9 cellular contexts compared by ENCODE assay signal in the genomic region with DNA sequence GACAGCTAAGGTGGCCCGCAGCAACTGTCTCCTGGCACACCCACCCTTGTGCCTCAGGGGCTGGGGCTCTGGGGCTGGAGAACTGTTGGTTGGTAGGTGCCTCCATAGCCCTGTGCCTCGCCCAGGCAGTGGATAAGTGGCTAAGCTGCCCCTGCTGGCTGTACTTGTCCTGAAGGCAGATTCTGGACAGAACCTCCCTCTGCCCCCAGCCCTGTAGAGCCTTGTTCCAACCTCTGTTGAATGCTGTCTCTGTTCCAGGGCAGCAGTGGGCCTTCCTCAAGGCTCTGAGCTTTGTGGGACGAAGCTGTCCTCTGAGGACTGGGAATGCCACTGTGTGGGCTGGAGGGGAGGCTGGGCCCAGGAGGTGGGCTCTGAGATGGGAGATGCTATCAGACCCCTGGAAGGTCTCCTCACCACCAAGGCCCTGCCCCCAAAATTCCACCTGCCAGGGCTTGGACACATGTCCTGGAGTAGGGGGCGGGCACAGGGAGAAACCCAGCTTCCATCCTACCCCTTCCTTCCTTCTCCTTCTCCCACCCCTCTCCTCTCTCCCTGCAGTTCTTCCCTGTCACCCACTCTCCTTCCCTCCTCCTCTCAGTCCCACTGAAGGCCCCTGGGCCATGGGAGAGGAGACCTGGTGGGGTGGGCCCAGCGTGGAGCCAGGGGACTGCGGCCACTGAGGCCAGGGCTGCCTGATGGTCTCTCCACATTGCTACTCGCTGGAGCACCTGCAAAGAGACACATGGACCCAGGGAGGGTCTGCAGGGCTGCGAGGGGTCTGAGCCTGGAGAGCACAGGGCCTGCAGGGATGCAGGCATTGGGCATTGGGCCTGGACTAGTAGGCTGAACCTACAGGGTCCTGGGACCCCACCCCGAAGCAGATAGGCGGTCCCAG. TPM values are rescaled to one million over a fixed set of nuclear protein-coding genes. Genes with fewer than 3 reads are reported as not detected.
A peak's percentile ranks its signal among the peaks of the same experiment; 100 is the strongest.
DNase-seq lines count a peak whose midpoint lies in the region; ATAC-seq and TF ChIP-seq lines count a peak whose summit lies in the region.
"Had no signal": no experiment of that assay in that cellular context is flagged by ENCODE, and none has a peak within 500 bp of the region (broad histone marks: within the 10 kb centered on the region; RNA-seq: fewer than 3 reads in every experiment).

No MANE protein-coding gene starts in this region.

- peaks cover 0 to 5% (median 0%) of the 10 kb centered on the region in 5 donors for H3K36me3 Mint-ChIP-seq in naive thymus-derived CD4-positive, alpha-beta T cell

- ATAC-seq in GM21717 (IDR thresholded peaks at IDR 0.05; ENCODE audit: unreplicated experiment), result peak; percentile 7
- no peak for ATAC-seq in naive thymus-derived CD4-positive, alpha-beta T cell

- peak overlapping the region; percentile 82 to 98 (median 89) for H3K27ac ChIP-seq in BLaER1 treated with 17β-estradiol and CSF1 and Interleukin-3, amounts not matched to agents 10 nM and 100 nM
- H3K27ac ChIP-seq in ascending aorta, result peak overlapping the region; percentile 62 to 64
- H3K27ac ChIP-seq in naive thymus-derived CD4-positive, alpha-beta T cell (ENCODE audit: low read depth, low read length), result peak overlapping the region; percentile 11

- POLR2A ChIA-PET in naive thymus-derived CD4-positive, alpha-beta T cell (lab: Charles Lee), result interaction anchor here (1.0 to 1.5 kb wide), 3 partner anchors 8 to 243 kb away, joined by 3 to 6 read pairs (median 4); no protein-coding TSS in a partner anchor

- peak overlapping the region; percentile 94 to 100 (median 99) for H3K4me2 ChIP-seq in BLaER1 treated with 17β-estradiol and CSF1 and Interleukin-3, amounts not matched to agents 10 nM and 100 nM

- peak overlapping the region; percentile 69 to 97 (median 79) for H3K9ac ChIP-seq in BLaER1 treated with 17β-estradiol and CSF1 and Interleukin-3, amounts not matched to agents 10 nM and 100 nM

- peak overlapping the region in 3 of 9 donors; percentile 63 to 96 (median 76) for H3K27ac Mint-ChIP-seq in naive thymus-derived CD4-positive, alpha-beta T cell

- H3K9me3 ChIP-seq in BLaER1 treated with 17β-estradiol and CSF1 and Interleukin-3, amounts not matched to agents 10 nM and 100 nM (replicated peaks in 1 of 11), result no peaks in the 10 kb centered on the region
- H3K9me3 ChIP-seq in ascending aorta, result no peaks in the 10 kb centered on the region
- H3K9me3 ChIP-seq in naive thymus-derived CD4-positive, alpha-beta T cell (ENCODE audit: control insufficient read depth in 2 of 3, low read length in 3 of 3), result no peaks in the 10 kb centered on the region

- DNase-seq in ascending aorta (ENCODE audit: low spot score in 2 of 2), result no peak
- no peak for DNase-seq in naive thymus-derived CD4-positive, alpha-beta T cell
- no peak for DNase-seq in T-helper 9 cell
- DNase-seq in activated gamma-delta T cell treated with Interleukin-2 at 50 U/mL for 16 hours, result no peak
- no peak for DNase-seq in hepatic stellate cell (ENCODE audit: low spot score)
- no peak for DNase-seq in NCI-H526 treated with DMSO at 0.1 percent for 48 hours (lab: John Stamatoyannopoulos, UW)

- H3K27me3 ChIP-seq in BLaER1 treated with 17β-estradiol and CSF1 and Interleukin-3, amounts not matched to agents 10 nM and 100 nM, result peaks cover 0 to 16% (median 6%) of the 10 kb centered on the region in 11 experiments; a peak in 8 of 22 replicates
- peaks cover 22% of the 10 kb centered on the region for H3K27me3 ChIP-seq in ascending aorta
- peaks cover 0 to 3% of the 10 kb centered on the region in 2 donors for H3K27me3 ChIP-seq in naive thymus-derived CD4-positive, alpha-beta T cell (ENCODE audit: control insufficient read depth in 2 of 2, insufficient read depth in 2 of 2, low read length in 2 of 2)

- H3K4me1 Mint-ChIP-seq in naive thymus-derived CD4-positive, alpha-beta T cell, result peaks cover 21 to 58% (median 45%) of the 10 kb centered on the region in 7 donors

- peaks cover 0 to 11% (median 0%) of the 10 kb centered on the region in 11 donors for H3K9me3 Mint-ChIP-seq in naive thymus-derived CD4-positive, alpha-beta T cell

- peaks cover 0 to 7% (median 0%) of the 10 kb centered on the region in 11 experiments; a peak in 2 of 22 replicates for H4K20me1 ChIP-seq in BLaER1 treated with 17β-estradiol and CSF1 and Interleukin-3, amounts not matched to agents 10 nM and 100 nM

- peak overlapping the region; percentile 16 to 64 (median 51); a peak in 18 of 20 replicates for H3K4me3 ChIP-seq in BLaER1 treated with 17β-estradiol and CSF1 and Interleukin-3, amounts not matched to agents 10 nM and 100 nM
- peak overlapping the region in 1 of 2 donors; percentile 40 for H3K4me3 ChIP-seq in ascending aorta
- peak overlapping the region; percentile 61 for H3K4me3 ChIP-seq in naive thymus-derived CD4-positive, alpha-beta T cell (ENCODE audit: low read length)

- H3K27me3 Mint-ChIP-seq in naive thymus-derived CD4-positive, alpha-beta T cell, result peaks cover 7 to 41% (median 19%) of the 10 kb centered on the region in 5 donors

- no peaks in the 10 kb centered on the region for H3K36me3 ChIP-seq in BLaER1 treated with 17β-estradiol and CSF1 and Interleukin-3, amounts not matched to agents 10 nM and 100 nM
- H3K36me3 ChIP-seq in ascending aorta, result no peaks in the 10 kb centered on the region
- H3K36me3 ChIP-seq in naive thymus-derived CD4-positive, alpha-beta T cell (ENCODE audit: control insufficient read depth in 2 of 3, insufficient read depth in 3 of 3, low read length in 3 of 3), result no peaks in the 10 kb centered on the region

- intact Hi-C loops in ascending aorta (cut with DNase I), result no loop called here
- intact Hi-C loops in naive thymus-derived CD4-positive, alpha-beta T cell (cut with micrococcal nuclease), result loop anchor here in 1 of 2 donors (5.0 kb wide), 2 partner anchors 128 to 173 kb away; a partner anchor contains a TSS

- peaks cover 94 to 100% (median 99%) of the 10 kb centered on the region in 10 experiments for H3K4me1 ChIP-seq in BLaER1 treated with 17β-estradiol and CSF1 and Interleukin-3, amounts not matched to agents 10 nM and 100 nM
- no peaks in the 10 kb centered on the region for H3K4me1 ChIP-seq in ascending aorta
- peaks cover 23 to 70% of the 10 kb centered on the region in 2 donors for H3K4me1 ChIP-seq in naive thymus-derived CD4-positive, alpha-beta T cell (ENCODE audit: control insufficient read depth in 2 of 2, insufficient read depth in 2 of 2, low read length in 2 of 2)

- no peak for TF ChIP-seq CTCF in ascending aorta (IDR thresholded peaks at IDR 0.05)

- CTCF ChIA-PET in naive thymus-derived CD4-positive, alpha-beta T cell (lab: Charles Lee), result no interaction called here

- peak overlapping the region in 6 of 10 donors; percentile 84 to 91 (median 84) for H3K4me3 Mint-ChIP-seq in naive thymus-derived CD4-positive, alpha-beta T cell

RNA-seq across cellular contexts. Expression of a gene that starts 1.7 kb away (rescaled TPM):
- total RNA-seq in ascending aorta, result not detected
- 1 to 10 TPM in 2 of 5 experiments, under 1 TPM in 1, not detected in 2; 0.56 to 9.4 (median 1.1) TPM for total RNA-seq in naive thymus-derived CD4-positive, alpha-beta T cell
- polyA plus RNA-seq in naive thymus-derived CD4-positive, alpha-beta T cell, result under 1 TPM; 0.24 to 0.85 TPM
- total RNA-seq: M059J had no signal

RNA-seq across cellular contexts. Expression of a gene that starts 9.1 kb away (rescaled TPM):
- not detected for total RNA-seq in ascending aorta
- under 1 TPM in 1 of 5 experiments, not detected in 4; 0.54 TPM for total RNA-seq in naive thymus-derived CD4-positive, alpha-beta T cell
- polyA plus RNA-seq in naive thymus-derived CD4-positive, alpha-beta T cell, result not detected
- total RNA-seq: M059J had no signal

RNA-seq across cellular contexts. Expression of a gene that starts 51.4 kb away (rescaled TPM):
- total RNA-seq in ascending aorta, result not detected
- 10 to 100 TPM in 1 of 5 experiments, 1 to 10 TPM in 2, not detected in 2; 1.1 to 13.9 (median 1.2) TPM for total RNA-seq in naive thymus-derived CD4-positive, alpha-beta T cell
- not detected for polyA plus RNA-seq in naive thymus-derived CD4-positive, alpha-beta T cell
- total RNA-seq: M059J had no signal

Comparison
In these comparisons a context has a peak if more than half of its experiments do, and no peak if none do; other contexts are left out.
1. H3K27ac ChIP-seq: peak in every context shown above with its lines; median percentile 89 in BLaER1 treated with 17β-estradiol and CSF1 and Interleukin-3, amounts not matched to agents 10 nM and 100 nM; 63 in ascending aorta; 11 in naive thymus-derived CD4-positive, alpha-beta T cell.